ENCODE assay signal across 8 cellular contexts in the genomic region with DNA sequence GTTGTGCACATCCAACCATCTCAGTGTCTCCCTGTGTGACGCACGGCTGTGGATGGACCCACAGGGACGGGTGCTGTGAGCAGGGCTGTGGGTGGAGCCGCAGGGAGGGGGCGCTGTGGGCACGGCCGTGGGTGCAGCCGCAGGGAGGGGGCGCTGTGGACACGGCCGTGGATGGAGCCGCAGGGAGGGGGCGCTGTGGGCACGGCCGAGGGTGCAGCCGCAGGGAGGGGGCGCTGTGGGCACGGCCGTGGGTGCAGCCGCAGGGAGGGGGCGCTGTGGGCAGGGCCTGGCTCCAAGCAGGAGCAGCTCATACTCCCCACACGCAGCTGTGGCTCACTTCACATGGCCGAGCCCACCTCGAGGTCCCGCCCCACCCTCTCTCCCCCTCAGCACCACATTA. TPM values are rescaled to one million over a fixed set of nuclear protein-coding genes. Genes with fewer than 3 reads are reported as not detected.
DNase-seq lines count a peak whose midpoint lies in the region; ATAC-seq and TF ChIP-seq lines count a peak whose summit lies in the region.

No MANE protein-coding gene starts in this region.

- peaks cover 2% of the 10 kb centered on the region for H3K27me3 Mint-ChIP-seq in activated CD4-positive, alpha-beta T cell treated with anti-CD3 and anti-CD28 coated beads for 36 hours

- intact Hi-C loops in activated CD4-positive, alpha-beta T cell treated with anti-CD3 and anti-CD28 coated beads for 36 hours (cut with DNase I, micrococcal nuclease) = loop anchor here (1.0 to 5.0 kb wide), 3 partner anchors 51 to 66 kb away; a partner anchor contains a TSS
- intact Hi-C loops in upper lobe of right lung (cut with DNase I) = loop anchor here (10.0 kb wide), 1 partner anchor 49 kb away; a partner anchor contains a TSS

- no peak overlapping the region for H3K4me3 Mint-ChIP-seq in activated CD4-positive, alpha-beta T cell treated with anti-CD3 and anti-CD28 coated beads for 36 hours

- CTCF ChIA-PET in activated CD4-positive, alpha-beta T cell treated with anti-CD3 and anti-CD28 coated beads for 36 hours (lab: Charles Lee) = interaction anchor here (0.6 to 2.4 kb wide), 6 partner anchors 30 to 345 kb away, joined by 3 to 16 read pairs (median 4); a partner anchor contains a TSS

- TF ChIP-seq CTCF in lung (IDR thresholded peaks at IDR 0.05; ENCODE audit: control extremely low read depth, extremely low read depth) = peak; percentile 65
- TF ChIP-seq CTCF in upper lobe of right lung (IDR thresholded peaks at IDR 0.05) = peak; percentile 62

- DNase-seq in activated CD4-positive, alpha-beta T cell treated with anti-CD3 and anti-CD28 coated beads for 36 hours = peak; percentile 81
- DNase-seq in activated CD4-positive, alpha-beta T cell treated with anti-CD3 and anti-CD28 coated beads for 1 hour = no peak
- DNase-seq in dermis blood vessel endothelial cell (peak; percentile 79), lung (ENCODE audit: low spot score) (peak; percentile 75), upper lobe of right lung (peak; percentile 92), iPS-NIHi7 (ENCODE audit: extremely low spot score) (no peak)

- H3K4me3 ChIP-seq in lung (no peak overlapping the region), upper lobe of right lung (no peak overlapping the region)

- peaks cover 1% of the 10 kb centered on the region for H3K4me1 Mint-ChIP-seq in activated CD4-positive, alpha-beta T cell treated with anti-CD3 and anti-CD28 coated beads for 36 hours

- H3K36me3 ChIP-seq in lung (ENCODE audit: control insufficient read depth in 2 of 2, insufficient read depth in 2 of 2, low read length in 2 of 2) (peaks cover 4 to 57% of the 10 kb centered on the region in 2 donors), upper lobe of right lung (peaks cover 61% of the 10 kb centered on the region)

- ATAC-seq in activated CD4-positive, alpha-beta T cell treated with anti-CD3 and anti-CD28 coated beads for 36 hours = peak; percentile 70
- peak; percentile 56 for ATAC-seq in HG02571 (IDR thresholded peaks at IDR 0.05; ENCODE audit: unreplicated experiment)
- peak; percentile 5; the same call in 2 of the 3 replicates for ATAC-seq in SK-N-SH treated with all-trans-retinoic acid at 6 μM for 48 hours
- peak; percentile 86 for ATAC-seq in lung (ENCODE audit: insufficient read depth, low FRiP score)
- ATAC-seq in upper lobe of right lung = peak; percentile 90

- no peak overlapping the region for H3K27ac Mint-ChIP-seq in activated CD4-positive, alpha-beta T cell treated with anti-CD3 and anti-CD28 coated beads for 36 hours

- H3K4me1 ChIP-seq in lung (ENCODE audit: control insufficient read depth in 2 of 2, insufficient read depth in 2 of 2, low read length in 2 of 2) = peaks cover 0 to 8% of the 10 kb centered on the region in 2 donors
- peaks cover 11% of the 10 kb centered on the region for H3K4me1 ChIP-seq in upper lobe of right lung

- H3K9me3 Mint-ChIP-seq in activated CD4-positive, alpha-beta T cell treated with anti-CD3 and anti-CD28 coated beads for 36 hours (ENCODE audit: low read depth) = no peaks in the 10 kb centered on the region

- POLR2A ChIA-PET in activated CD4-positive, alpha-beta T cell treated with anti-CD3 and anti-CD28 coated beads for 36 hours (lab: Charles Lee) = no interaction called here

- H3K9me3 ChIP-seq in lung (ENCODE audit: control insufficient read depth in 2 of 2, insufficient read depth in 1 of 2, low read length in 1 of 2) (no peaks in the 10 kb centered on the region), upper lobe of right lung (no peaks in the 10 kb centered on the region)

- no peaks in the 10 kb centered on the region for H3K36me3 Mint-ChIP-seq in activated CD4-positive, alpha-beta T cell treated with anti-CD3 and anti-CD28 coated beads for 36 hours (ENCODE audit: low read depth)

- H3K27me3 ChIP-seq in lung (ENCODE audit: control insufficient read depth, insufficient read depth) (no peaks in the 10 kb centered on the region), upper lobe of right lung (no peaks in the 10 kb centered on the region)

- WGBS in lung, 2 donors = 65 to 74% methylated on average over 20 to 25 of the region's 25 CpGs

- H3K27ac ChIP-seq in lung (ENCODE audit: low read depth in 1 of 2, low read length in 1 of 2) (peak overlapping the region in 1 of 2 donors; percentile 54), upper lobe of right lung (no peak overlapping the region)

TF ChIP-seq in SK-N-SH treated with all-trans-retinoic acid at 6 μM for 48 hours, 23 proteins besides CTCF, POLR2A, EP300 and RAD21:
- TF ChIP-seq, protein P1, sequence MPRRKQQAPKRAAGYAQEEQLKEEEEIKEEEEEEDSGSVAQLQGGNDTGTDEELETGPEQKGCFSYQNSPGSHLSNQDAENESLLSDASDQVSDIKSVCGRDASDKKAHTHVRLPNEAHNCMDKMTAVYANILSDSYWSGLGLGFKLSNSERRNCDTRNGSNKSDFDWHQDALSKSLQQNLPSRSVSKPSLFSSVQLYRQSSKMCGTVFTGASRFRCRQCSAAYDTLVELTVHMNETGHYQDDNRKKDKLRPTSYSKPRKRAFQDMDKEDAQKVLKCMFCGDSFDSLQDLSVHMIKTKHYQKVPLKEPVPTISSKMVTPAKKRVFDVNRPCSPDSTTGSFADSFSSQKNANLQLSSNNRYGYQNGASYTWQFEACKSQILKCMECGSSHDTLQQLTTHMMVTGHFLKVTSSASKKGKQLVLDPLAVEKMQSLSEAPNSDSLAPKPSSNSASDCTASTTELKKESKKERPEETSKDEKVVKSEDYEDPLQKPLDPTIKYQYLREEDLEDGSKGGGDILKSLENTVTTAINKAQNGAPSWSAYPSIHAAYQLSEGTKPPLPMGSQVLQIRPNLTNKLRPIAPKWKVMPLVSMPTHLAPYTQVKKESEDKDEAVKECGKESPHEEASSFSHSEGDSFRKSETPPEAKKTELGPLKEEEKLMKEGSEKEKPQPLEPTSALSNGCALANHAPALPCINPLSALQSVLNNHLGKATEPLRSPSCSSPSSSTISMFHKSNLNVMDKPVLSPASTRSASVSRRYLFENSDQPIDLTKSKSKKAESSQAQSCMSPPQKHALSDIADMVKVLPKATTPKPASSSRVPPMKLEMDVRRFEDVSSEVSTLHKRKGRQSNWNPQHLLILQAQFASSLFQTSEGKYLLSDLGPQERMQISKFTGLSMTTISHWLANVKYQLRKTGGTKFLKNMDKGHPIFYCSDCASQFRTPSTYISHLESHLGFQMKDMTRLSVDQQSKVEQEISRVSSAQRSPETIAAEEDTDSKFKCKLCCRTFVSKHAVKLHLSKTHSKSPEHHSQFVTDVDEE (CRISPR knock-in tag; IDR thresholded peaks at IDR 0.05) = no peak
- TF ChIP-seq SNAI2 (CRISPR knock-in tag; IDR thresholded peaks at IDR 0.05) (no peak), ZNF70 (CRISPR knock-in tag; IDR thresholded peaks at IDR 0.05) (no peak), ZC3H10 (CRISPR knock-in tag; IDR thresholded peaks at IDR 0.05) (no peak), ZNF565 (CRISPR knock-in tag; conservative IDR thresholded peaks at IDR 0.05; ENCODE audit: low read depth) (no peak), CSDC2 (CRISPR knock-in tag; IDR thresholded peaks at IDR 0.05) (no peak), OSR1 (CRISPR knock-in tag; IDR thresholded peaks at IDR 0.05) (no peak)
- TF ChIP-seq, protein P2, sequence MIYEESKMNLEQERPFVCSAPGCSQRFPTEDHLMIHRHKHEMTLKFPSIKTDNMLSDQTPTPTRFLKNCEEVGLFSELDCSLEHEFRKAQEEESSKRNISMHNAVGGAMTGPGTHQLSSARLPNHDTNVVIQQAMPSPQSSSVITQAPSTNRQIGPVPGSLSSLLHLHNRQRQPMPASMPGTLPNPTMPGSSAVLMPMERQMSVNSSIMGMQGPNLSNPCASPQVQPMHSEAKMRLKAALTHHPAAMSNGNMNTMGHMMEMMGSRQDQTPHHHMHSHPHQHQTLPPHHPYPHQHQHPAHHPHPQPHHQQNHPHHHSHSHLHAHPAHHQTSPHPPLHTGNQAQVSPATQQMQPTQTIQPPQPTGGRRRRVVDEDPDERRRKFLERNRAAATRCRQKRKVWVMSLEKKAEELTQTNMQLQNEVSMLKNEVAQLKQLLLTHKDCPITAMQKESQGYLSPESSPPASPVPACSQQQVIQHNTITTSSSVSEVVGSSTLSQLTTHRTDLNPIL (CRISPR knock-in tag; IDR thresholded peaks at IDR 0.05; ENCODE audit: low read depth) = no peak

RNA-seq across cellular contexts. Expression of a gene that starts 6.0 kb away (rescaled TPM):
- 10 to 100 TPM; 11.6 to 13.6 TPM for total RNA-seq in activated CD4-positive, alpha-beta T cell treated with anti-CD3 and anti-CD28 coated beads for 36 hours
- total RNA-seq in dermis blood vessel endothelial cell = 21.4 and 41.7 TPM in 2 replicates
- 10 to 100 TPM in 1 of 2 donors, 1 to 10 TPM in 1; 8.3 to 15.3 TPM for total RNA-seq in lung
- polyA plus RNA-seq in lung = 10 to 100 TPM in 1 of 2 donors, 1 to 10 TPM in 1; 9.9 to 13.9 TPM
- total RNA-seq in upper lobe of right lung = 26.1 TPM

RNA-seq across cellular contexts. Expression of a gene that starts 14.7 kb away (rescaled TPM):
- 1 to 10 TPM; 5.4 to 8.1 TPM for total RNA-seq in activated CD4-positive, alpha-beta T cell treated with anti-CD3 and anti-CD28 coated beads for 36 hours
- 73.4 and 118 TPM in 2 replicates for total RNA-seq in dermis blood vessel endothelial cell
- total RNA-seq in lung = 10 to 100 TPM; 10.4 to 11.5 TPM
- polyA plus RNA-seq in lung = 10 to 100 TPM; 12.2 to 13.1 TPM
- total RNA-seq in upper lobe of right lung = 22.2 TPM

RNA-seq across cellular contexts. Expression of a gene that starts 25.1 kb away (rescaled TPM):
- 10 to 100 TPM; 33.5 to 41.5 TPM for total RNA-seq in activated CD4-positive, alpha-beta T cell treated with anti-CD3 and anti-CD28 coated beads for 36 hours
- total RNA-seq in dermis blood vessel endothelial cell (35.2 and 39.5 TPM in 2 replicates), lung (10 to 100 TPM; 34.2 to 53.7 TPM), upper lobe of right lung (48.9 TPM)
- polyA plus RNA-seq in lung = 10 to 100 TPM; 32.2 to 38.3 TPM

RNA-seq across cellular contexts. Expression of a gene that starts 31.3 kb away (rescaled TPM):
- total RNA-seq in activated CD4-positive, alpha-beta T cell treated with anti-CD3 and anti-CD28 coated beads for 36 hours = 1 to 10 TPM; 5.5 to 6.3 TPM
- total RNA-seq in dermis blood vessel endothelial cell (96.1 and 135 TPM in 2 replicates), lung (100 to 1,000 TPM; 212 to 310 TPM), upper lobe of right lung (308 TPM)
- 100 to 1,000 TPM; 123 to 134 TPM for polyA plus RNA-seq in lung

RNA-seq across cellular contexts. Expression of a gene that starts 31.3 kb away (rescaled TPM):
- 10 to 100 TPM; 42.2 to 49.2 TPM for total RNA-seq in activated CD4-positive, alpha-beta T cell treated with anti-CD3 and anti-CD28 coated beads for 36 hours
- 28.5 and 38.1 TPM in 2 replicates for total RNA-seq in dermis blood vessel endothelial cell
- total RNA-seq in lung = 10 to 100 TPM; 51.7 to 57.8 TPM
- 10 to 100 TPM; 26.5 to 41.1 TPM for polyA plus RNA-seq in lung
- total RNA-seq in upper lobe of right lung = 51.3 TPM

Comparison
In these comparisons a context has a peak if more than half of its experiments do, and no peak if none do; other contexts are left out.
1. DNase-seq: peak in activated CD4-positive, alpha-beta T cell treated with anti-CD3 and anti-CD28 coated beads for 36 hours (single experiment), dermis blood vessel endothelial cell (single experiment), lung (single experiment) and upper lobe of right lung (single experiment); none in activated CD4-positive, alpha-beta T cell treated with anti-CD3 and anti-CD28 coated beads for 1 hour (single experiment) and iPS-NIHi7 (single experiment).
2. ATAC-seq: peak in every context shown above with its lines; median percentile 90 in upper lobe of right lung; 86 in lung; 70 in activated CD4-positive, alpha-beta T cell treated with anti-CD3 and anti-CD28 coated beads for 36 hours; 56 in HG02571; 5 in SK-N-SH treated with all-trans-retinoic acid at 6 μM for 48 hours.